ENCODE assay signal across 28 cellular contexts in genomic region chr7:123319911-123320310, GRCh38.
"Had no signal": no experiment of that assay in that cellular context is flagged by ENCODE, and none has a peak within 500 bp of the region (broad histone marks: within the 10 kb centered on the region; RNA-seq: fewer than 3 reads in every experiment).

No MANE protein-coding gene starts in this region.

- H3K36me3 ChIP-seq: heart left ventricle, left ventricle myocardium inferior, ovary, right atrium auricular region, right lobe of liver, stomach, thyroid gland, transverse colon, upper lobe of left lung, vagina had no signal

- FAIRE-seq: islet of Langerhans, kidney had no signal

- H3K9me3 ChIP-seq: ovary, right lobe of liver, testis, thyroid gland, vagina had no signal

- ATAC-seq: heart left ventricle; left colon; naive thymus-derived CD8-positive, alpha-beta T cell; psoas muscle; right lobe of liver; stimulated activated memory B cell treated with anti-CD40 and anti-IgM and Interleukin-4, amounts not matched to agents 10 μg/mL and 1 μg/mL and 100 μg/mL, for 72 hours had no signal

- H3K4me3 ChIP-seq: heart left ventricle, left ventricle myocardium inferior, lung, ovary, psoas muscle, right atrium auricular region, right lobe of liver, smooth muscle cell, stomach, testis, thyroid gland, transverse colon, upper lobe of left lung, vagina had no signal

- DNase-seq: heart left ventricle; hypothalamus; immature natural killer cell; kidney; left colon; left ventricle myocardium inferior; mesendoderm; naive thymus-derived CD8-positive, alpha-beta T cell; ovary; posterior cingulate gyrus; psoas muscle; right lobe of liver; stimulated activated CD4-positive, alpha-beta T cell treated with anti-CD3 and anti-CD28 coated beads, Interleukin-1b, Interleukin-23, amount 100 ng/mL, for 48 hours; stimulated activated CD4-positive, alpha-beta T cell treated with anti-CD3 and anti-CD28 coated beads, Interleukin-2, amount 100 ng/mL, for 48 hours; stimulated activated CD4-positive, alpha-beta T cell treated with anti-CD3 and anti-CD28 coated beads, Interleukin-4, amount 100 ng/mL, for 4 hours; stimulated activated CD8-positive, alpha-beta memory T cell treated with anti-CD3 and anti-CD28 coated beads, Interleukin-4, amount 100 ng/mL, for 48 hours; stimulated activated naive CD4-positive, alpha-beta T cell treated with Interleukin-2 at 50 U/mL for 16 hours; stomach; testis; transverse colon; upper lobe of left lung had no signal

- H3K4me1 ChIP-seq: heart left ventricle, left ventricle myocardium inferior, psoas muscle, right atrium auricular region, right lobe of liver, stomach, testis, transverse colon, upper lobe of left lung, vagina had no signal

- H3K27me3 ChIP-seq: heart left ventricle, ovary, right atrium auricular region, right lobe of liver, stomach, testis, thyroid gland, transverse colon, upper lobe of left lung, vagina had no signal

- H3K27ac ChIP-seq: heart left ventricle, left ventricle myocardium inferior, ovary, psoas muscle, right atrium auricular region, right lobe of liver, stomach, testis, thyroid gland, transverse colon, upper lobe of left lung, vagina had no signal

- H3K4me2 ChIP-seq: smooth muscle cell had no signal
